8 cellular contexts compared by ENCODE assay signal in the genomic region with DNA sequence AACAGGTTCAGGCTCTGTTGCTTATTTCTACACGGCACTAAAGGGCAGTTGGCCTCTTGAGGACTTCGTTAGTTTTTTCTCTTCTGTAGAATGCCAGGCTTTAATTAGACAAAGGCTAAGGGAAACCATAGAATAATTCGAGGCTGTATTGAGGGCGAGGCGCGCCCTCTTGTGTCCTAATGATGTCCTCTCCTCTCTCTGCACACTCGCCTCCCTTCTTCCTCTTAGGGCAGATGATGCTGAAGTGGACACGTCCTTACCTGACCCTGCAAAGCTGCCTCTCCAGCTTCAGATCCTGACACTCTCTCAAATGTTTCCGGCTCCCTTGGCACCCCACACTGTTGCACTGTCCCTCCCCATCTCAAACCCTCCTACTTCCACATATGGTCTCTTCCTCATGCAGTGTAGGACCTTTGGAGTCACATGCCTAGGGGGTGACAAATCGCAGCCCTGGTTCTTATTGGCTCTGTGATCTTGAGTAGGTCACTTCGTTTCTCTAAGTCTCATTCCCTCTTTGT. TPM values are rescaled to one million over a fixed set of nuclear protein-coding genes. Genes with fewer than 3 reads are reported as not detected.
DNase-seq lines count a peak whose midpoint lies in the region; ATAC-seq, FAIRE-seq and TF ChIP-seq lines count a peak whose summit lies in the region.

No MANE protein-coding gene starts in this region.

- peak; percentile 62 for FAIRE-seq in urothelium cell line (lab: Jason Lieb, UNC)

- H3K36me3 Mint-ChIP-seq in activated naive CD4-positive, alpha-beta T cell treated with anti-CD3 and anti-CD28 coated beads, Interleukin-2, amount 50 U/mL, for 72 hours: no peaks in the 10 kb centered on the region
- H3K36me3 Mint-ChIP-seq in glutamatergic neuron (ENCODE audit: unreplicated experiment): no peaks in the 10 kb centered on the region

- H3K27ac Mint-ChIP-seq in activated naive CD4-positive, alpha-beta T cell treated with anti-CD3 and anti-CD28 coated beads, Interleukin-2, amount 50 U/mL, for 72 hours: no peak overlapping the region
- H3K27ac Mint-ChIP-seq in glutamatergic neuron (ENCODE audit: unreplicated experiment): peak overlapping the region; percentile 89

- DNase-seq in A673 (ENCODE audit: low spot score) (peak; percentile 88), MV-4-11 (lab: John Stamatoyannopoulos, UW) (peak; percentile 88), SJCRH30 (peak; percentile 80 to 95), glutamatergic neuron (peak; percentile 75), pons (ENCODE audit: low spot score) (peak; percentile 97), urothelium cell line (ENCODE audit: low spot score) (peak; percentile 77)
- DNase-seq in activated naive CD4-positive, alpha-beta T cell treated with anti-CD3 and anti-CD28 coated beads, Interleukin-2, amount 50 U/mL, for 72 hours (ENCODE audit: low spot score in 2 of 2): peak in 1 of 2 donors; percentile 55

- POLR2A ChIA-PET in A673 (lab: Charles Lee; ENCODE audit: low non-redundant PET): no interaction called here

- peaks cover 12% of the 10 kb centered on the region for H3K4me1 ChIP-seq in A673 (ENCODE audit: insufficient read depth, low read length, poor library complexity, severe bottlenecking)
- H3K4me1 ChIP-seq in SJCRH30: peaks cover 17% of the 10 kb centered on the region

- no peaks in the 10 kb centered on the region for H3K9me3 ChIP-seq in A673 (ENCODE audit: low read depth, low read length, poor library complexity, severe bottlenecking)
- H3K9me3 ChIP-seq in SJCRH30 (replicated peaks): no peaks in the 10 kb centered on the region

- H3K27me3 ChIP-seq in A673 (replicated peaks; ENCODE audit: insufficient read depth, low read depth, low read length, poor library complexity) (no peaks in the 10 kb centered on the region), SJCRH30 (no peaks in the 10 kb centered on the region)

- CTCF ChIA-PET in A673 (lab: Charles Lee): interaction anchor here (0.5 to 3.2 kb wide), 2 partner anchors 8 to 175 kb away, joined by 4 to 34 read pairs; no protein-coding TSS in a partner anchor

- no TSS peak for BruUV-seq in A673 (replicated peaks; lab: Mats Ljungman, UMichigan)

- H3K4me3 Mint-ChIP-seq in glutamatergic neuron (ENCODE audit: unreplicated experiment): peak overlapping the region; percentile 49

- no peaks in the 10 kb centered on the region for H3K9me3 Mint-ChIP-seq in activated naive CD4-positive, alpha-beta T cell treated with anti-CD3 and anti-CD28 coated beads, Interleukin-2, amount 50 U/mL, for 72 hours
- peaks cover 7% of the 10 kb centered on the region for H3K9me3 Mint-ChIP-seq in glutamatergic neuron (ENCODE audit: unreplicated experiment)

- H3K27me3 Mint-ChIP-seq in glutamatergic neuron (ENCODE audit: unreplicated experiment): no peaks in the 10 kb centered on the region

- peaks cover 21% of the 10 kb centered on the region for H3K4me1 Mint-ChIP-seq in glutamatergic neuron (ENCODE audit: low read depth, unreplicated experiment)

- H3K4me3 ChIP-seq in A673 (ENCODE audit: low read depth, low read length, poor library complexity, severe bottlenecking) (no peak overlapping the region), SJCRH30 (no peak overlapping the region)

- ATAC-seq in GM18517 (IDR thresholded peaks at IDR 0.05; ENCODE audit: unreplicated experiment): peak; percentile 50
- peak; percentile 58 to 61 for ATAC-seq in activated naive CD4-positive, alpha-beta T cell treated with anti-CD3 and anti-CD28 coated beads, Interleukin-2, amount 50 U/mL, for 72 hours

- TF ChIP-seq CTCF in A673 (conservative IDR thresholded peaks at IDR 0.05; ENCODE audit: low read depth, low read length) (peak; percentile 87), glutamatergic neuron (IDR thresholded peaks at IDR 0.05; ENCODE audit: partially characterized antibody, unreplicated experiment) (peak; percentile 61)

- no peaks in the 10 kb centered on the region for H3K36me3 ChIP-seq in A673 (ENCODE audit: insufficient read depth, low read length, poor library complexity, severe bottlenecking)
- H3K36me3 ChIP-seq in SJCRH30: no peaks in the 10 kb centered on the region

- H3K27ac ChIP-seq in A673 (ENCODE audit: low read depth, low read length, poor library complexity, severe bottlenecking): no peak overlapping the region
- H3K27ac ChIP-seq in SJCRH30: no peak overlapping the region

- intact Hi-C loops in A673 (cut with micrococcal nuclease; ENCODE audit: unreplicated experiment): loop anchor here (2.0 to 5.0 kb wide), 4 partner anchors 103 to 376 kb away; no protein-coding TSS in a partner anchor

RNA-seq across cellular contexts. Expression of a gene that starts 1.9 kb away (rescaled TPM):
- 3.9 and 4.5 TPM in 2 replicates for total RNA-seq in A673 (2021)
- total RNA-seq in SJCRH30 (2014; rRNA removed; shearing (Covaris generic)): 7.2 and 9.4 TPM in 2 replicates
- total RNA-seq in activated naive CD4-positive, alpha-beta T cell treated with anti-CD3 and anti-CD28 coated beads, Interleukin-2, amount 50 U/mL, for 72 hours: 1 to 10 TPM; 4.8 to 5.3 TPM
- 9.7 TPM for total RNA-seq in glutamatergic neuron (ENCODE audit: unreplicated experiment)

RNA-seq across cellular contexts. Expression of a gene that starts 39.7 kb away (rescaled TPM):
- 122 and 136 TPM in 2 replicates for total RNA-seq in A673 (2021)
- 87.9 and 95.1 TPM in 2 replicates for total RNA-seq in SJCRH30 (2014; rRNA removed; shearing (Covaris generic))
- 10 to 100 TPM; 15.4 to 34.5 TPM for total RNA-seq in activated naive CD4-positive, alpha-beta T cell treated with anti-CD3 and anti-CD28 coated beads, Interleukin-2, amount 50 U/mL, for 72 hours
- 287 TPM for total RNA-seq in glutamatergic neuron (ENCODE audit: unreplicated experiment)
